Comparison of ENCODE assay signal across 8 cellular contexts in genomic region chr17:81440511-81441244, GRCh38. TPM values are rescaled to one million over a fixed set of nuclear protein-coding genes. Genes with fewer than 3 reads are reported as not detected.
A peak's percentile ranks its signal among the peaks of the same experiment; 100 is the strongest.
DNase-seq lines count a peak whose midpoint lies in the region; ATAC-seq and TF ChIP-seq lines count a peak whose summit lies in the region.

No MANE protein-coding gene starts in this region.

- H3K9me3 ChIP-seq in cardiac muscle cell (ENCODE audit: low read depth) (no peaks in the 10 kb centered on the region), spleen (no peaks in the 10 kb centered on the region)

- H3K4me3 Mint-ChIP-seq in brain: no peak overlapping the region

- H3K4me1 ChIP-seq in cardiac muscle cell (ENCODE audit: low read depth): no peaks in the 10 kb centered on the region
- H3K4me1 ChIP-seq in spleen: peaks cover 0 to 47% (median 29%) of the 10 kb centered on the region in 6 donors

- no peaks in the 10 kb centered on the region for H3K9me3 Mint-ChIP-seq in brain

- peaks cover 51% of the 10 kb centered on the region for H3K4me1 Mint-ChIP-seq in brain

- WGBS in spleen, 5 donors: 73 to 83% (median 76%) methylated on average over 21 to 24 of the region's 24 CpGs

- intact Hi-C loops in Right ventricle myocardium inferior (cut with DNase I) (no loop called here), spleen (cut with DNase I; ENCODE audit: low total_unique reads) (no loop called here)

- H3K27me3 ChIP-seq in cardiac muscle cell: no peaks in the 10 kb centered on the region
- peaks cover 0 to 45% (median 0%) of the 10 kb centered on the region in 7 donors for H3K27me3 ChIP-seq in spleen (replicated peaks in 1 of 7)

- H3K4me3 ChIP-seq in cardiac muscle cell (no peak overlapping the region), spleen (no peak overlapping the region)

- ATAC-seq in Right ventricle myocardium inferior (no peak), GM18505 (IDR thresholded peaks at IDR 0.05; ENCODE audit: unreplicated experiment) (no peak), GM21390 (IDR thresholded peaks at IDR 0.05; ENCODE audit: unreplicated experiment) (no peak)

- no peaks in the 10 kb centered on the region for H3K36me3 ChIP-seq in cardiac muscle cell
- H3K36me3 ChIP-seq in spleen: peaks cover 0 to 21% (median 0%) of the 10 kb centered on the region in 6 donors

- no peak overlapping the region for H3K27ac ChIP-seq in cardiac muscle cell
- no peak overlapping the region for H3K27ac ChIP-seq in spleen

- H3K27me3 Mint-ChIP-seq in brain: no peaks in the 10 kb centered on the region

- H3K36me3 Mint-ChIP-seq in brain: no peaks in the 10 kb centered on the region

- TF ChIP-seq POLR2A in spleen (IDR thresholded peaks at IDR 0.05) (no peak), GM18505 (IDR thresholded peaks at IDR 0.05; ENCODE audit: borderline replicate concordance, extremely low read depth, insufficient read depth, insufficient read length) (no peak)

- DNase-seq in cardiac muscle cell (ENCODE audit: low read depth in 1 of 2, low spot score in 1 of 2) (peak in 1 of 2 donors; percentile 68), Right ventricle myocardium inferior (ENCODE audit: missing footprints) (no peak), NCI-H1092 treated with DMSO at 0.1 percent for 48 hours (lab: John Stamatoyannopoulos, UW) (peak; percentile 54), spleen (no peak), GOT3 (lab: John Stamatoyannopoulos, UW) (no peak)

- peak overlapping the region in 2 of 5 experiments; percentile 39 to 45 for H3K27ac Mint-ChIP-seq in brain

- TF ChIP-seq CTCF in cardiac muscle cell (IDR thresholded peaks at IDR 0.05; ENCODE audit: low read depth, low read length): peak; percentile 52
- peak; percentile 56 to 76 for TF ChIP-seq CTCF in brain (conservative IDR thresholded peaks at IDR 0.05)
- TF ChIP-seq CTCF in spleen (IDR thresholded peaks at IDR 0.05 in 8 of 11, conservative IDR thresholded peaks at IDR 0.05 in 3 of 11): peak in 6 of 11 experiments; percentile 10 to 47 (median 26)

RNA-seq across cellular contexts. Expression of gene BAHCC1, which starts 45.4 kb away (rescaled TPM):
- total RNA-seq in cardiac muscle cell: 27.1 and 47.3 TPM in 2 replicates
- polyA plus RNA-seq in cardiac muscle cell: 20.0 and 20.3 TPM in 2 replicates
- total RNA-seq in Right ventricle myocardium inferior: 9.9 TPM
- 19.5 TPM for polyA plus RNA-seq in brain (ENCODE audit: insufficient read depth, low read depth, low replicate concordance)
- 10 to 100 TPM in 6 of 7 donors, 1 to 10 TPM in 1; 8.7 to 20.3 (median 14.9) TPM for total RNA-seq in spleen
- 10 to 100 TPM in 1 of 3 donors, 1 to 10 TPM in 2; 1.7 to 10.2 (median 2.0) TPM for polyA plus RNA-seq in spleen
